30 cellular contexts compared by ENCODE assay signal in the genomic region with DNA sequence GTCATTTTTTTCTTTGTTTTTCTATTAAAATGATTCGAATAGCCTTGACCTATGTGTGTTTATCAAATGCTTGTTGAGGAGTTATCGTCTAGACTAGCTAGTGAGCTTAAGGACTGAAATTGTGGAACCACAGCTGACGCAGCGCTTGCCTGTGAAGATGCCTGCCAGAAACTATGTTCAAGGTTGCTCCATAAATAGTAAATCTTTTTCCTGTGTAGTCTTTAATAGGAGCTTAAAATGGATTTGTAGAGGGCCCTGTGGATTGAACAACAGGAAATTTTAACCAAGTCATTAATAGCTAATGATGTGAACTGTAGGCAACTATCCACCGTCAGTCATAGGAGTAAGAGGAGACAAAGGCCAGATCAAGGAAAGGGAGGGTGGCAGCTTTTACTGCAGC.
A peak's percentile ranks its signal among the peaks of the same experiment; 100 is the strongest.
DNase-seq lines count a peak whose midpoint lies in the region; ATAC-seq, FAIRE-seq and TF ChIP-seq lines count a peak whose summit lies in the region.
"Had no signal": no experiment of that assay in that cellular context is flagged by ENCODE, and none has a peak within 500 bp of the region (broad histone marks: within the 10 kb centered on the region; RNA-seq: fewer than 3 reads in every experiment).

No MANE protein-coding gene starts in this region.

- TF ChIP-seq RAD21 in liver (IDR thresholded peaks at IDR 0.05) (no peak), HepG2 (CRISPR knock-in tag; IDR thresholded peaks at IDR 0.05) (no peak)

- H4K20me1 ChIP-seq in HepG2 (ENCODE audit: insufficient read depth, low read length), result no peaks in the 10 kb centered on the region
- H4K20me1 ChIP-seq: BLaER1 had no signal

- H3K27me3 Mint-ChIP-seq in Caco-2 (ENCODE audit: insufficient read depth, unreplicated experiment), result no peaks in the 10 kb centered on the region
- H3K27me3 Mint-ChIP-seq: activated naive CD4-positive, alpha-beta T cell treated with anti-CD3 and anti-CD28 coated beads, Interleukin-2, amount 10 ng/mL, durations not matched to agents 7 days and 5 days; central memory CD8-positive, alpha-beta T cell had no signal

- intact Hi-C loops in HepG2 (cut with micrococcal nuclease; ENCODE audit: unreplicated experiment) (no loop called here), left ventricle myocardium superior (cut with micrococcal nuclease) (loop anchor here (10.0 kb wide), 1 partner anchor 145 kb away; the partner anchor contains the start of gene GNAI1), ovary (cut with DNase I) (no loop called here), Caco-2 (cut with micrococcal nuclease; ENCODE audit: unreplicated experiment) (loop anchor here (10.0 kb wide), 1 partner anchor 145 kb away; the partner anchor contains the start of gene GNAI1)

- no peaks in the 10 kb centered on the region for H3K9me3 Mint-ChIP-seq in Caco-2 (ENCODE audit: unreplicated experiment)
- H3K9me3 Mint-ChIP-seq: activated naive CD4-positive, alpha-beta T cell treated with anti-CD3 and anti-CD28 coated beads, Interleukin-2, amount 10 ng/mL, durations not matched to agents 7 days and 5 days; activated T-cell treated with anti-CD3 and anti-CD28 coated beads, Interleukin-2, amount 50 U/mL, for 72 hours; neural crest cell had no signal

- H3K4me1 ChIP-seq in liver (ENCODE audit: control insufficient read depth in 4 of 4, insufficient read depth in 4 of 4, low read length in 3 of 4) (no peaks in the 10 kb centered on the region), HepG2 (ENCODE audit: insufficient read depth, low read length) (no peaks in the 10 kb centered on the region), ovary (ENCODE audit: insufficient read depth) (peaks cover 2% of the 10 kb centered on the region), Caco-2 (no peaks in the 10 kb centered on the region)
- H3K4me1 ChIP-seq: BLaER1, prostate gland had no signal

- no peak overlapping the region for H3K9ac ChIP-seq in liver (ENCODE audit: low read depth in 1 of 2, low read length in 2 of 2)
- H3K9ac ChIP-seq in HepG2 (ENCODE audit: insufficient read depth, low read depth, low read length), result no peak overlapping the region
- H3K9ac ChIP-seq: BLaER1 had no signal

- H3K4me3 Mint-ChIP-seq in Caco-2 (ENCODE audit: unreplicated experiment), result no peak overlapping the region
- H3K4me3 Mint-ChIP-seq: activated naive CD4-positive, alpha-beta T cell treated with anti-CD3 and anti-CD28 coated beads, Interleukin-2, amount 10 ng/mL, durations not matched to agents 7 days and 5 days; activated T-cell treated with anti-CD3 and anti-CD28 coated beads, Interleukin-2, amount 50 U/mL, for 72 hours; central memory CD8-positive, alpha-beta T cell; neural crest cell had no signal

- in situ Hi-C loops in HepG2 (cut with HindIII; ENCODE audit: extremely low pct_ligation_motif_present, low pct_unique_long_range_greater_than_20kb), result loop anchor here (10.0 kb wide), 2 partner anchors 145 to 225 kb away; partner anchors contain the start of gene GNAI1

- WGBS in liver, result 69% methylated on average over 5 of the region's 5 CpGs
- WGBS in HepG2 (ENCODE audit: low lambda C conversion rate), result 60% methylated on average over 5 of the region's 5 CpGs
- WGBS in ovary, 3 donors, result 2 to 7% (median 2%) methylated on average over 5 of the region's 5 CpGs

- H3K4me1 Mint-ChIP-seq in Caco-2 (ENCODE audit: low read depth, unreplicated experiment), result peaks cover 6% of the 10 kb centered on the region
- H3K4me1 Mint-ChIP-seq: activated naive CD4-positive, alpha-beta T cell treated with anti-CD3 and anti-CD28 coated beads, Interleukin-2, amount 10 ng/mL, durations not matched to agents 7 days and 5 days; central memory CD8-positive, alpha-beta T cell had no signal

- no peaks in the 10 kb centered on the region for H3K36me3 Mint-ChIP-seq in Caco-2 (ENCODE audit: insufficient read depth, unreplicated experiment)
- H3K36me3 Mint-ChIP-seq: activated naive CD4-positive, alpha-beta T cell treated with anti-CD3 and anti-CD28 coated beads, Interleukin-2, amount 10 ng/mL, durations not matched to agents 7 days and 5 days had no signal

- no peak for TF ChIP-seq POLR2A in HepG2 (IDR thresholded peaks at IDR 0.05; ENCODE audit: insufficient read depth in 1 of 2, low read depth in 2 of 2, low read length in 2 of 2)
- TF ChIP-seq POLR2A in ovary (IDR thresholded peaks at IDR 0.05), result no peak

- H3K9me3 ChIP-seq in liver (ENCODE audit: control insufficient read depth in 4 of 4, low read length in 3 of 4) (no peaks in the 10 kb centered on the region), HepG2 (ENCODE audit: low read length) (no peaks in the 10 kb centered on the region), ovary (no peaks in the 10 kb centered on the region), Caco-2 (no peaks in the 10 kb centered on the region)
- H3K9me3 ChIP-seq: BLaER1, esophagus muscularis mucosa, prostate gland, spleen had no signal

- POLR2A ChIA-PET in HepG2 (lab: Yijun Ruan, JAX), result no interaction called here
- POLR2A ChIA-PET in Caco-2 (lab: Charles Lee), result no interaction called here

- H3K27ac ChIP-seq in liver (ENCODE audit: low read depth in 1 of 2, low read length in 2 of 2), result no peak overlapping the region
- H3K27ac ChIP-seq in HepG2 (ENCODE audit: extremely low read length, insufficient read depth, low read length), result no peak overlapping the region
- H3K27ac ChIP-seq in ovary, result no peak overlapping the region
- H3K27ac ChIP-seq: BLaER1, prostate gland had no signal

- no peaks in the 10 kb centered on the region for H3K36me3 ChIP-seq in liver (ENCODE audit: control insufficient read depth in 4 of 4, insufficient read depth in 3 of 4, low read depth in 1 of 4, low read length in 3 of 4)
- H3K36me3 ChIP-seq in HepG2 (replicated peaks in 1 of 2; ENCODE audit: control insufficient read depth in 1 of 2, insufficient read depth in 2 of 2, low read length in 2 of 2), result no peaks in the 10 kb centered on the region
- H3K36me3 ChIP-seq in ovary, result no peaks in the 10 kb centered on the region
- H3K36me3 ChIP-seq in Caco-2 (ENCODE audit: control insufficient read depth, insufficient read depth, low read length), result no peaks in the 10 kb centered on the region
- H3K36me3 ChIP-seq: BLaER1, esophagus muscularis mucosa, prostate gland, spleen had no signal

- TF ChIP-seq CTCF in liver (IDR thresholded peaks at IDR 0.05; ENCODE audit: low read depth, low read length, missing input control), result no peak
- no peak for TF ChIP-seq CTCF in HepG2 (CRISPR knock-in tag; IDR thresholded peaks at IDR 0.05)
- no peak for TF ChIP-seq CTCF in ovary (IDR thresholded peaks at IDR 0.05)
- no peak for TF ChIP-seq CTCF in Caco-2 (IDR thresholded peaks at IDR 0.05; ENCODE audit: insufficient read depth in 1 of 2, low read depth in 1 of 2, low read length in 1 of 2, severe bottlenecking in 1 of 2, unreplicated experiment in 1 of 2)

- no peak for FAIRE-seq in HepG2 (lab: Jason Lieb, UNC)
- FAIRE-seq: A204.1, GM12892 had no signal

- ATAC-seq in HepG2, result no peak
- peak; percentile 50 for ATAC-seq in left ventricle myocardium superior
- ATAC-seq: activated T-cell treated with anti-CD3 and anti-CD28 coated beads, Interleukin-2, amount 50 U/mL, for 72 hours; left colon; stimulated activated naive CD8-positive, alpha-beta T cell treated with anti-CD3 and anti-CD28 coated beads, Interleukin-15, Interleukin-2, amounts not matched to agents 100 U/mL and 50 U/mL, for 24 hours had no signal

- CTCF ChIA-PET in HepG2 (lab: Yijun Ruan, JAX; ENCODE audit: low intra/inter-chr PET ratio, low total read pairs) (no interaction called here), Caco-2 (lab: Charles Lee) (interaction anchor here (0.5 to 0.6 kb wide), 2 partner anchors 8 to 72 kb away, joined by 3 read pairs; no protein-coding TSS in a partner anchor)

- H3K27ac Mint-ChIP-seq in Caco-2 (ENCODE audit: unreplicated experiment), result no peak overlapping the region
- H3K27ac Mint-ChIP-seq: activated naive CD4-positive, alpha-beta T cell treated with anti-CD3 and anti-CD28 coated beads, Interleukin-2, amount 10 ng/mL, durations not matched to agents 7 days and 5 days; activated T-cell treated with anti-CD3 and anti-CD28 coated beads, Interleukin-2, amount 50 U/mL, for 72 hours had no signal

- BruUV-seq in HepG2 (replicated peaks; lab: Mats Ljungman, UMichigan) (no TSS peak), Caco-2 (replicated peaks; lab: Mats Ljungman, UMichigan) (no TSS peak)

- no peak overlapping the region for H3K4me3 ChIP-seq in liver (ENCODE audit: low read depth in 1 of 3, low read length in 3 of 3)
- H3K4me3 ChIP-seq in HepG2 (replicated peaks in 1 of 3; ENCODE audit: insufficient read depth in 1 of 3, low read depth in 2 of 3, low read length in 3 of 3), result no peak overlapping the region
- H3K4me3 ChIP-seq in ovary, result no peak overlapping the region
- no peak overlapping the region for H3K4me3 ChIP-seq in Caco-2 (ENCODE audit: low read depth, low read length)
- H3K4me3 ChIP-seq: BLaER1, esophagus muscularis mucosa, prostate gland, spleen had no signal

- no peak for DNase-seq in HepG2 (ENCODE audit: low spot score)
- no peak for DNase-seq in left ventricle myocardium superior
- DNase-seq in ovary, result peak; percentile 63 to 76 (median 69)
- DNase-seq in Caco-2, result no peak
- DNase-seq in cerebellum (ENCODE audit: low spot score), result no peak
- no peak for DNase-seq in Ammon's horn (ENCODE audit: low spot score)
- DNase-seq in hippocampal formation (lab: John Stamatoyannopoulos, UW), result no peak
- DNase-seq: activated CD4-positive, CD25-positive, alpha-beta regulatory T cell treated with anti-CD3 and anti-CD28 coated beads, Interleukin-2, amount 50 U/mL, for 72 hours; activated naive CD4-positive, alpha-beta T cell treated with anti-CD3 and anti-CD28 coated beads, Interleukin-2, amount 10 ng/mL, durations not matched to agents 7 days and 5 days; activated T-cell treated with anti-CD3 and anti-CD28 coated beads, Interleukin-2, amount 50 U/mL, for 72 hours; aorta; COR-L47; effector CD4-positive, alpha-beta T cell; left colon; midbrain; NCI-H1930; NCI-H2227 treated with DMSO at 0.1 percent for 48 hours; NCI-H82; spleen; stimulated activated CD4-positive, alpha-beta T cell treated with anti-CD3 and anti-CD28 coated beads, Interleukin-4, amount 100 ng/mL, for 24 hours; stimulated activated naive CD8-positive, alpha-beta T cell treated with anti-CD3 and anti-CD28 coated beads, Interleukin-15, Interleukin-2, amounts not matched to agents 100 U/mL and 50 U/mL, for 24 hours; trophoblast cell had no signal

- H3K27me3 ChIP-seq in liver (ENCODE audit: control insufficient read depth in 4 of 4, insufficient read depth in 4 of 4, low read length in 3 of 4) (no peaks in the 10 kb centered on the region), HepG2 (ENCODE audit: control insufficient read depth in 1 of 2, insufficient read depth in 2 of 2, low read length in 2 of 2) (no peaks in the 10 kb centered on the region), ovary (no peaks in the 10 kb centered on the region), Caco-2 (replicated peaks; ENCODE audit: control insufficient read depth, insufficient read depth, low read length) (no peaks in the 10 kb centered on the region)
- H3K27me3 ChIP-seq: BLaER1, esophagus muscularis mucosa, spleen had no signal

- TF ChIP-seq EP300 in HepG2 (IDR thresholded peaks at IDR 0.05; ENCODE audit: low read depth in 2 of 2, low read length in 2 of 2), result no peak
- TF ChIP-seq EP300 in HepG2 (CRISPR knock-in tag; IDR thresholded peaks at IDR 0.05; ENCODE audit: borderline replicate concordance), result no peak
- no peak for TF ChIP-seq EP300 in ovary (IDR thresholded peaks at IDR 0.05)

- H3K79me2 ChIP-seq in HepG2 (ENCODE audit: insufficient read depth, low read length), result no peaks in the 10 kb centered on the region

- no peak overlapping the region for H3K4me2 ChIP-seq in HepG2 (ENCODE audit: low read depth, low read length)
- H3K4me2 ChIP-seq: BLaER1 had no signal

- H2AFZ ChIP-seq in HepG2 (ENCODE audit: low read length), result no peak overlapping the region

Comparison
In these comparisons a context has a peak if more than half of its experiments do, and no peak if none do; other contexts are left out.
1. DNase-seq: peak in ovary (5 of 5); none in HepG2 (single experiment), left ventricle myocardium superior (single experiment), Caco-2 (0 of 2), cerebellum (single experiment), Ammon's horn (single experiment) and hippocampal formation (0 of 2).
2. intact Hi-C loops: an anchor here in left ventricle myocardium superior (10.0 kb wide) and Caco-2 (10.0 kb wide); none called in HepG2 and ovary.